Comparison of ENCODE assay signal across 26 cellular contexts in genomic region chr3:127150915-127151564, GRCh38. TPM values are rescaled to one million over a fixed set of nuclear protein-coding genes. Genes with fewer than 3 reads are reported as not detected.
"Had no signal": no experiment of that assay in that cellular context is flagged by ENCODE, and none has a peak within 500 bp of the region (broad histone marks: within the 10 kb centered on the region; RNA-seq: fewer than 3 reads in every experiment).

No MANE protein-coding gene starts in this region.

- H3K4me3 ChIP-seq: dorsolateral prefrontal cortex, left lung, upper lobe of left lung had no signal

- H3K27me3 ChIP-seq: left lung, upper lobe of left lung had no signal

- H3K4me1 ChIP-seq: left lung, upper lobe of left lung had no signal

- H3K27ac ChIP-seq: dorsolateral prefrontal cortex, left lung, upper lobe of left lung, VCaP had no signal

- FAIRE-seq: colon, keratinocyte had no signal

- H3K36me3 ChIP-seq: left lung, upper lobe of left lung had no signal

- DNase-seq: activated CD4-positive, alpha-beta T cell treated with anti-CD3 and anti-CD28 coated beads for 1 hour; activated CD4-positive, alpha-beta T cell treated with anti-CD3 and anti-CD28 coated beads, Interleukin-2, amount 50 U/mL, for 4 hours; activated naive CD4-positive, alpha-beta T cell; activated naive CD8-positive, alpha-beta T cell treated with anti-CD3 and anti-CD28 coated beads for 36 hours; activated T-cell treated with anti-CD3 and anti-CD28 coated beads for 4 hours; amniotic stem cell; caudate nucleus; foreskin melanocyte; hypothalamus; nephron progenitor cell; stimulated activated CD4-positive, alpha-beta T cell treated with anti-CD3 and anti-CD28 coated beads, Interleukin-15, amount 100 ng/mL, for 24 hours; stimulated activated CD4-positive, alpha-beta T cell treated with anti-CD3 and anti-CD28 coated beads, Interleukin-2, amount 100 ng/mL, for 48 hours; T-helper 2 cell had no signal

- H3K9me3 ChIP-seq: left lung, upper lobe of left lung had no signal

RNA-seq across cellular contexts. Expression of gene PRR23E, which starts 41.9 kb away (rescaled TPM):
- total RNA-seq: activated naive CD8-positive, alpha-beta T cell treated with anti-CD3 and anti-CD28 coated beads for 36 hours; dorsolateral prefrontal cortex; epithelial cell of proximal tubule; left lung; mammary epithelial cell; myocyte; omental fat pad; progenitor cell of endocrine pancreas; skeletal muscle tissue; temporal lobe; upper lobe of left lung had no signal
- polyA plus RNA-seq: keratinocyte, mammary epithelial cell had no signal
